ENCODE assay signal across 9 cellular contexts in the genomic region with DNA sequence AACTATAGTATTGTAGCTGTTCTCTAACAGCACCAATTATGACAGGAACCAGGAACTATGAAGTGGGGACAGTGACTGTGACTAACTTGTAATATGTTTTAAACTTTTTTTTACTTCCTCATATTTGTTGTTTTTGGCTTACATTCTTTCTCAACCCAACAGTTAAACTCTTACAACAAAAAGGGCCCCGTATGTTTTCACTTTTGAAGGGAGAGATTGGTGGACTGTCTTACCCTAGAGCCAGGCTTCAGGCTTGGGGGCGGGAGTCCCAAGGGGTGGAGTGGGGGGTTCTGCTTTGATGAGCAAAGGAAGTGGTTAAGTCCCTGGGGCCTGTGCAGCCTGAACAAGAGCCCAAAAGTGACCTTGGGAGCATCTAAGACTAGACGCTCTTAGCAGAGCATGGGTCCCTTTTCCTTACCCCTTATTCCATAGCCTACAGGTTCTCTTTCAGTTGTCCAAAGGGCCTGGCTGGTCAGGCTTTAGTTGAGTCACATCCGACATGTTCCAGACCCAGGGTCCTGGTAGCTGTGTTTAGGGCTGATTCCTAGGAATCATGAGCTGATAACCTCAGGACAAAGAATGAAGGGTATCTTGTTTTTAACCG. TPM values are rescaled to one million over a fixed set of nuclear protein-coding genes. Genes with fewer than 3 reads are reported as not detected.
A peak's percentile ranks its signal among the peaks of the same experiment; 100 is the strongest.
DNase-seq lines count a peak whose midpoint lies in the region; ATAC-seq and TF ChIP-seq lines count a peak whose summit lies in the region.
"Had no signal": no experiment of that assay in that cellular context is flagged by ENCODE, and none has a peak within 500 bp of the region (broad histone marks: within the 10 kb centered on the region; RNA-seq: fewer than 3 reads in every experiment).

No MANE protein-coding gene starts in this region.

- no peak for TF ChIP-seq CTCF in left lung (IDR thresholded peaks at IDR 0.05)

- no peaks in the 10 kb centered on the region for H3K9me3 ChIP-seq in left lung

- intact Hi-C loops in left lung (cut with DNase I), result no loop called here

- H3K36me3 ChIP-seq in left lung, result no peaks in the 10 kb centered on the region

- no peaks in the 10 kb centered on the region for H3K27me3 Mint-ChIP-seq in T-helper 2 cell treated with Interferon-gamma antibody and Interleukin-4, amounts not matched to agents 5 μg/mL and 100 μg/mL, for 36 hours (ENCODE audit: low read depth)

- H3K4me3 ChIP-seq in left lung, result no peak overlapping the region

- H3K27me3 ChIP-seq in left lung, result no peaks in the 10 kb centered on the region

- ATAC-seq in GM18909 (IDR thresholded peaks at IDR 0.05; ENCODE audit: poor library complexity, unreplicated experiment), result peak; percentile 97
- peak; percentile 93 for ATAC-seq in HG03097 (IDR thresholded peaks at IDR 0.05; ENCODE audit: low FRiP score, unreplicated experiment)
- peak; percentile 65 for ATAC-seq in left lung
- ATAC-seq: HCT116 had no signal

- H3K4me1 Mint-ChIP-seq in T-helper 2 cell treated with Interferon-gamma antibody and Interleukin-4, amounts not matched to agents 5 μg/mL and 100 μg/mL, for 36 hours (ENCODE audit: low read depth), result peaks cover 35% of the 10 kb centered on the region

- DNase-seq in AG20443 (ENCODE audit: low spot score) (peak; percentile 22), left lung (no peak), NCI-H2227 treated with DMSO at 0.1 percent for 48 hours (lab: John Stamatoyannopoulos, UW) (no peak), D341Med (ENCODE audit: low spot score) (no peak), NCI-H345 treated with DMSO at 0.1 percent for 48 hours (lab: John Stamatoyannopoulos, UW; ENCODE audit: unreplicated experiment) (no peak)
- no peak for DNase-seq in T-helper 2 cell treated with Interferon-gamma antibody and Interleukin-4, amounts not matched to agents 5 μg/mL and 100 μg/mL, for 36 hours (ENCODE audit: low spot score)

- H3K9me3 Mint-ChIP-seq in T-helper 2 cell treated with Interferon-gamma antibody and Interleukin-4, amounts not matched to agents 5 μg/mL and 100 μg/mL, for 36 hours, result no peaks in the 10 kb centered on the region

- H3K36me3 Mint-ChIP-seq in T-helper 2 cell treated with Interferon-gamma antibody and Interleukin-4, amounts not matched to agents 5 μg/mL and 100 μg/mL, for 36 hours (ENCODE audit: low read depth), result peaks cover 35% of the 10 kb centered on the region

- peak overlapping the region; percentile 70 for H3K27ac Mint-ChIP-seq in T-helper 2 cell treated with Interferon-gamma antibody and Interleukin-4, amounts not matched to agents 5 μg/mL and 100 μg/mL, for 36 hours

- H3K27ac ChIP-seq in left lung, result peak overlapping the region; percentile 17 to 86

- H3K4me1 ChIP-seq in left lung, result peaks cover 0 to 34% of the 10 kb centered on the region in 2 donors

- H3K4me3 Mint-ChIP-seq in T-helper 2 cell treated with Interferon-gamma antibody and Interleukin-4, amounts not matched to agents 5 μg/mL and 100 μg/mL, for 36 hours, result peak overlapping the region; percentile 25

RNA-seq across cellular contexts. Expression of a gene that starts 38.8 kb away (rescaled TPM):
- total RNA-seq in left lung, result 10 to 100 TPM; 50.9 to 52.9 TPM

RNA-seq across cellular contexts. Expression of a gene that starts 53.5 kb away (rescaled TPM):
- 100 to 1,000 TPM in 1 of 2 donors, 10 to 100 TPM in 1; 57.1 to 109 TPM for total RNA-seq in left lung
